2 cellular contexts compared by ENCODE assay signal in the genomic region with DNA sequence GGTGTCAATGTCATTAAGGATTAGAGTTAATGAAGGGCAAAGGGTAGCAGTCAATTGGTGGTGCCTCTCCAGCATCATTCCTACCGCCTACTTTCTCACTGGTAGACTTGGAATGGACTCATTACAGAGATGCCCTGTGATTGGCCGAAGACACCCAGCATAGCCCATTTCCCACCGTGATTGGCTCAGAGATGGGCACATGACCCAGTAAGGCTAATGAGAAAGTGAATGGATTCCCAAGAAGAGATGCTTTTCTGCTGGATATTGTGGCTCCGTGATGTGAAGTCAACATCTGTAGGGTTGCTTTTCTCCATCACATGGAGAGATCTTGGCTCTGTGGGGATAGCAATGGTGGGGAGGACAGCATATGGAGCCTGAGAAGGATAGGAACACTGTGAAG.
TF ChIP-seq lines count a peak whose summit lies in the region.

No MANE protein-coding gene starts in this region.

TF ChIP-seq in WTC11, 78 proteins besides CTCF, POLR2A, EP300 and RAD21:
- no peak for TF ChIP-seq MYBL2 (CRISPR knock-in tag; IDR thresholded peaks at IDR 0.05)
- TF ChIP-seq, protein P1, sequence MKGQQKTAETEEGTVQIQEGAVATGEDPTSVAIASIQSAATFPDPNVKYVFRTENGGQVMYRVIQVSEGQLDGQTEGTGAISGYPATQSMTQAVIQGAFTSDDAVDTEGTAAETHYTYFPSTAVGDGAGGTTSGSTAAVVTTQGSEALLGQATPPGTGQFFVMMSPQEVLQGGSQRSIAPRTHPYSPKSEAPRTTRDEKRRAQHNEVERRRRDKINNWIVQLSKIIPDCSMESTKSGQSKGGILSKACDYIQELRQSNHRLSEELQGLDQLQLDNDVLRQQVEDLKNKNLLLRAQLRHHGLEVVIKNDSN (CRISPR knock-in tag; IDR thresholded peaks at IDR 0.05) = peak; percentile 23; the same call in 1 of the 2 replicates
- TF ChIP-seq, protein P2, sequence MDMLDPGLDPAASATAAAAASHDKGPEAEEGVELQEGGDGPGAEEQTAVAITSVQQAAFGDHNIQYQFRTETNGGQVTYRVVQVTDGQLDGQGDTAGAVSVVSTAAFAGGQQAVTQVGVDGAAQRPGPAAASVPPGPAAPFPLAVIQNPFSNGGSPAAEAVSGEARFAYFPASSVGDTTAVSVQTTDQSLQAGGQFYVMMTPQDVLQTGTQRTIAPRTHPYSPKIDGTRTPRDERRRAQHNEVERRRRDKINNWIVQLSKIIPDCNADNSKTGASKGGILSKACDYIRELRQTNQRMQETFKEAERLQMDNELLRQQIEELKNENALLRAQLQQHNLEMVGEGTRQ (CRISPR knock-in tag; IDR thresholded peaks at IDR 0.05) = peak; percentile 62; the same call in 1 of the 2 replicates
- TF ChIP-seq FOXJ3 (CRISPR knock-in tag; IDR thresholded peaks at IDR 0.05; ENCODE audit: borderline replicate concordance) = no peak

TF ChIP-seq in H1, 55 proteins besides CTCF, POLR2A, EP300 and RAD21:
- TF ChIP-seq, protein P2 (IDR thresholded peaks at IDR 0.05; ENCODE audit: low read length) = peak; percentile 44; the same call in 1 of the 2 replicates
- no peak for TF ChIP-seq CTBP2 (IDR thresholded peaks at IDR 0.05; ENCODE audit: borderline replicate concordance, insufficient read depth, insufficient read length, low read length)
- no peak for TF ChIP-seq JUND (IDR thresholded peaks at IDR 0.05; ENCODE audit: low read length)
- TF ChIP-seq SRF (IDR thresholded peaks at IDR 0.05; ENCODE audit: low read depth, low read length) = no peak
